In the genomic region with DNA sequence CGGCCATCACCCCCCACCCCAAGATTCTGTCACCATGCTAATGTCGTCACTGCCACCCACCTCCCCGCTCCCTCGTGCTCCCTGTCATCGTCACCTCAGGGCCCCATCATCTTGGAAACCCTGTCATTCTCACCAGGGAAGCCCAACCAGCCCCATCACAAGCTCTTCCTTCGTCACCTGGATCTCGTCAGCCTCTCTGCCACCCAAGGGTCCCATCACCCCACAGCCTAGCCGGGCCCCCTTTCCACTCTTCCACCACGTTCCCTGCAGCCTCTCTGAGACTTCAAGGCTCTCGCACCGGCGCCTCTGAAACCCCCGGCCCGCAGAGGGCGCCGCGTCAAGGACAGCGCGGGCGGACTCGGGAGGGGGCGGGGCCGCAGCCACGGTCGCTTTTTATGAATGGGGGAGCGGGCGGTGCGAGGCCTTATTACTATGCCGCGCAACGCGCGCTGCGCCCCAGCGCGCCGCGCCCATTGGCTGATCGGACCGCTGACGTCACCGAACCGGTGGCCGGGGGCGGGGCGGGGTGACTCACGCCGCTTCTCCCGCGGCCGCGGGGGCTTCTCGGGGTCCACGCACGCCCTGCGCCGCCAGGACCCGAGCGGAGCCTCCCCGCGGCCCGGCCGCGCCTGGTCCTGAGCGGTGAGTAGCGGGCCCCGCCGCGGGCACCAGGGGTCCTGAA, we compare ENCODE assay signal across 1 cellular context.
TF ChIP-seq lines count a peak whose summit lies in the region.

A gene with protein sequence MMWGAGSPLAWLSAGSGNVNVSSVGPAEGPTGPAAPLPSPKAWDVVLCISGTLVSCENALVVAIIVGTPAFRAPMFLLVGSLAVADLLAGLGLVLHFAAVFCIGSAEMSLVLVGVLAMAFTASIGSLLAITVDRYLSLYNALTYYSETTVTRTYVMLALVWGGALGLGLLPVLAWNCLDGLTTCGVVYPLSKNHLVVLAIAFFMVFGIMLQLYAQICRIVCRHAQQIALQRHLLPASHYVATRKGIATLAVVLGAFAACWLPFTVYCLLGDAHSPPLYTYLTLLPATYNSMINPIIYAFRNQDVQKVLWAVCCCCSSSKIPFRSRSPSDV (plus strand): TSS at position 527 of the 682 bp plus-strand sequence. CDS start 1,177 bp downstream, outside the sequence.

TF ChIP-seq in K562, 482 proteins besides CTCF, POLR2A, EP300 and RAD21 (continued from another document and continues in another):
- TF ChIP-seq, protein P1, sequence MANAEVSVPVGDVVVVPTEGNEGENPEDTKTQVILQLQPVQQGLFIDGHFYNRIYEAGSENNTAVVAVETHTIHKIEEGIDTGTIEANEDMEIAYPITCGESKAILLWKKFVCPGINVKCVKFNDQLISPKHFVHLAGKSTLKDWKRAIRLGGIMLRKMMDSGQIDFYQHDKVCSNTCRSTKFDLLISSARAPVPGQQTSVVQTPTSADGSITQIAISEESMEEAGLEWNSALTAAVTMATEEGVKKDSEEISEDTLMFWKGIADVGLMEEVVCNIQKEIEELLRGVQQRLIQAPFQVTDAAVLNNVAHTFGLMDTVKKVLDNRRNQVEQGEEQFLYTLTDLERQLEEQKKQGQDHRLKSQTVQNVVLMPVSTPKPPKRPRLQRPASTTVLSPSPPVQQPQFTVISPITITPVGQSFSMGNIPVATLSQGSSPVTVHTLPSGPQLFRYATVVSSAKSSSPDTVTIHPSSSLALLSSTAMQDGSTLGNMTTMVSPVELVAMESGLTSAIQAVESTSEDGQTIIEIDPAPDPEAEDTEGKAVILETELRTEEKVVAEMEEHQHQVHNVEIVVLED (CRISPR knock-in tag; IDR thresholded peaks at IDR 0.05), result peak; percentile 84
- TF ChIP-seq KDM1A (IDR thresholded peaks at IDR 0.05), result no peak
- no peak for TF ChIP-seq SREBF1 (IDR thresholded peaks at IDR 0.05; ENCODE audit: borderline replicate concordance, low read depth, low read length)
- TF ChIP-seq, protein P2, sequence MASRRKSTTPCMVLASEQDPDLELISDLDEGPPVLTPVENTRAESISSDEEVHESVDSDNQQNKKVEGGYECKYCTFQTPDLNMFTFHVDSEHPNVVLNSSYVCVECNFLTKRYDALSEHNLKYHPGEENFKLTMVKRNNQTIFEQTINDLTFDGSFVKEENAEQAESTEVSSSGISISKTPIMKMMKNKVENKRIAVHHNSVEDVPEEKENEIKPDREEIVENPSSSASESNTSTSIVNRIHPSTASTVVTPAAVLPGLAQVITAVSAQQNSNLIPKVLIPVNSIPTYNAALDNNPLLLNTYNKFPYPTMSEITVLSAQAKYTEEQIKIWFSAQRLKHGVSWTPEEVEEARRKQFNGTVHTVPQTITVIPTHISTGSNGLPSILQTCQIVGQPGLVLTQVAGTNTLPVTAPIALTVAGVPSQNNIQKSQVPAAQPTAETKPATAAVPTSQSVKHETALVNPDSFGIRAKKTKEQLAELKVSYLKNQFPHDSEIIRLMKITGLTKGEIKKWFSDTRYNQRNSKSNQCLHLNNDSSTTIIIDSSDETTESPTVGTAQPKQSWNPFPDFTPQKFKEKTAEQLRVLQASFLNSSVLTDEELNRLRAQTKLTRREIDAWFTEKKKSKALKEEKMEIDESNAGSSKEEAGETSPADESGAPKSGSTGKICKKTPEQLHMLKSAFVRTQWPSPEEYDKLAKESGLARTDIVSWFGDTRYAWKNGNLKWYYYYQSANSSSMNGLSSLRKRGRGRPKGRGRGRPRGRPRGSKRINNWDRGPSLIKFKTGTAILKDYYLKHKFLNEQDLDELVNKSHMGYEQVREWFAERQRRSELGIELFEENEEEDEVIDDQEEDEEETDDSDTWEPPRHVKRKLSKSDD (conservative IDR thresholded peaks at IDR 0.05; ENCODE audit: low read length), result no peak
- TF ChIP-seq HDGF (IDR thresholded peaks at IDR 0.05), result no peak; the same call in 1 of the 2 replicates
- TF ChIP-seq ZNF354B (CRISPR knock-in tag; IDR thresholded peaks at IDR 0.05), result no peak
- no peak for TF ChIP-seq ZKSCAN3 (CRISPR knock-in tag; IDR thresholded peaks at IDR 0.05)
- 0 out of 2 replicates have a peak, but pooled peaks have one; percentile 18 for TF ChIP-seq THRAP3 (IDR thresholded peaks at IDR 0.05; ENCODE audit: borderline replicate concordance)
- peak; percentile 61 for TF ChIP-seq CHD2 (IDR thresholded peaks at IDR 0.05; ENCODE audit: low read depth, low read length)
- no peak for TF ChIP-seq EZH2 (IDR thresholded peaks at IDR 0.05; ENCODE audit: borderline replicate concordance, low read depth, low read length)
- no peak for TF ChIP-seq CBX2 (IDR thresholded peaks at IDR 0.05; ENCODE audit: insufficient read depth, low read length, poor library complexity, severe bottlenecking)
- TF ChIP-seq, protein P3, sequence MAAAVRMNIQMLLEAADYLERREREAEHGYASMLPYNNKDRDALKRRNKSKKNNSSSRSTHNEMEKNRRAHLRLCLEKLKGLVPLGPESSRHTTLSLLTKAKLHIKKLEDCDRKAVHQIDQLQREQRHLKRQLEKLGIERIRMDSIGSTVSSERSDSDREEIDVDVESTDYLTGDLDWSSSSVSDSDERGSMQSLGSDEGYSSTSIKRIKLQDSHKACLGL (CRISPR knock-in tag; IDR thresholded peaks at IDR 0.05; ENCODE audit: borderline replicate concordance, poor library complexity, severe bottlenecking), result no peak
- no peak for TF ChIP-seq NFIC (IDR thresholded peaks at IDR 0.05)
- TF ChIP-seq, protein P4, sequence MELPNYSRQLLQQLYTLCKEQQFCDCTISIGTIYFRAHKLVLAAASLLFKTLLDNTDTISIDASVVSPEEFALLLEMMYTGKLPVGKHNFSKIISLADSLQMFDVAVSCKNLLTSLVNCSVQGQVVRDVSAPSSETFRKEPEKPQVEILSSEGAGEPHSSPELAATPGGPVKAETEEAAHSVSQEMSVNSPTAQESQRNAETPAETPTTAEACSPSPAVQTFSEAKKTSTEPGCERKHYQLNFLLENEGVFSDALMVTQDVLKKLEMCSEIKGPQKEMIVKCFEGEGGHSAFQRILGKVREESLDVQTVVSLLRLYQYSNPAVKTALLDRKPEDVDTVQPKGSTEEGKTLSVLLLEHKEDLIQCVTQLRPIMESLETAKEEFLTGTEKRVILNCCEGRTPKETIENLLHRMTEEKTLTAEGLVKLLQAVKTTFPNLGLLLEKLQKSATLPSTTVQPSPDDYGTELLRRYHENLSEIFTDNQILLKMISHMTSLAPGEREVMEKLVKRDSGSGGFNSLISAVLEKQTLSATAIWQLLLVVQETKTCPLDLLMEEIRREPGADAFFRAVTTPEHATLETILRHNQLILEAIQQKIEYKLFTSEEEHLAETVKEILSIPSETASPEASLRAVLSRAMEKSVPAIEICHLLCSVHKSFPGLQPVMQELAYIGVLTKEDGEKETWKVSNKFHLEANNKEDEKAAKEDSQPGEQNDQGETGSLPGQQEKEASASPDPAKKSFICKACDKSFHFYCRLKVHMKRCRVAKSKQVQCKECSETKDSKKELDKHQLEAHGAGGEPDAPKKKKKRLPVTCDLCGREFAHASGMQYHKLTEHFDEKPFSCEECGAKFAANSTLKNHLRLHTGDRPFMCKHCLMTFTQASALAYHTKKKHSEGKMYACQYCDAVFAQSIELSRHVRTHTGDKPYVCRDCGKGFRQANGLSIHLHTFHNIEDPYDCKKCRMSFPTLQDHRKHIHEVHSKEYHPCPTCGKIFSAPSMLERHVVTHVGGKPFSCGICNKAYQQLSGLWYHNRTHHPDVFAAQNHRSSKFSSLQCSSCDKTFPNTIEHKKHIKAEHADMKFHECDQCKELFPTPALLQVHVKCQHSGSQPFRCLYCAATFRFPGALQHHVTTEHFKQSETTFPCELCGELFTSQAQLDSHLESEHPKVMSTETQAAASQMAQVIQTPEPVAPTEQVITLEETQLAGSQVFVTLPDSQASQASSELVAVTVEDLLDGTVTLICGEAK (IDR thresholded peaks at IDR 0.05), result no peak; the same call in none of the 2 replicates
- TF ChIP-seq, protein P4 (CRISPR knock-in tag; IDR thresholded peaks at IDR 0.05), result no peak
- TF ChIP-seq RAD51 (IDR thresholded peaks at IDR 0.05; ENCODE audit: borderline replicate concordance, low read depth), result peak; percentile 40; the same call in 1 of the 2 replicates
- no peak for TF ChIP-seq GTF2E2 (tag; IDR thresholded peaks at IDR 0.05)
- TF ChIP-seq SAFB (IDR thresholded peaks at IDR 0.05; ENCODE audit: borderline replicate concordance, low read depth, low read length), result peak; percentile 63; the same call in 1 of the 2 replicates
- TF ChIP-seq, protein P5, sequence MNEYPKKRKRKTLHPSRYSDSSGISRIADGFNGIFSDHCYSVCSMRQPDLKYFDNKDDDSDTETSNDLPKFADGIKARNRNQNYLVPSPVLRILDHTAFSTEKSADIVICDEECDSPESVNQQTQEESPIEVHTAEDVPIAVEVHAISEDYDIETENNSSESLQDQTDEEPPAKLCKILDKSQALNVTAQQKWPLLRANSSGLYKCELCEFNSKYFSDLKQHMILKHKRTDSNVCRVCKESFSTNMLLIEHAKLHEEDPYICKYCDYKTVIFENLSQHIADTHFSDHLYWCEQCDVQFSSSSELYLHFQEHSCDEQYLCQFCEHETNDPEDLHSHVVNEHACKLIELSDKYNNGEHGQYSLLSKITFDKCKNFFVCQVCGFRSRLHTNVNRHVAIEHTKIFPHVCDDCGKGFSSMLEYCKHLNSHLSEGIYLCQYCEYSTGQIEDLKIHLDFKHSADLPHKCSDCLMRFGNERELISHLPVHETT (CRISPR knock-in tag; conservative IDR thresholded peaks at IDR 0.05 in 1 of 2, IDR thresholded peaks at IDR 0.05 in 1 of 2), result no peak; a peak in 1 of 4 replicates
- no peak for TF ChIP-seq POU5F1 (IDR thresholded peaks at IDR 0.05; ENCODE audit: borderline replicate concordance, low read depth, low read length, partially characterized antibody)
- no peak for TF ChIP-seq FOXK1 (CRISPR knock-in tag; IDR thresholded peaks at IDR 0.05; ENCODE audit: borderline replicate concordance)
- no peak for TF ChIP-seq KDM4B (IDR thresholded peaks at IDR 0.05; ENCODE audit: borderline replicate concordance in 2 of 2, low read depth in 1 of 2)
- TF ChIP-seq, protein P6, sequence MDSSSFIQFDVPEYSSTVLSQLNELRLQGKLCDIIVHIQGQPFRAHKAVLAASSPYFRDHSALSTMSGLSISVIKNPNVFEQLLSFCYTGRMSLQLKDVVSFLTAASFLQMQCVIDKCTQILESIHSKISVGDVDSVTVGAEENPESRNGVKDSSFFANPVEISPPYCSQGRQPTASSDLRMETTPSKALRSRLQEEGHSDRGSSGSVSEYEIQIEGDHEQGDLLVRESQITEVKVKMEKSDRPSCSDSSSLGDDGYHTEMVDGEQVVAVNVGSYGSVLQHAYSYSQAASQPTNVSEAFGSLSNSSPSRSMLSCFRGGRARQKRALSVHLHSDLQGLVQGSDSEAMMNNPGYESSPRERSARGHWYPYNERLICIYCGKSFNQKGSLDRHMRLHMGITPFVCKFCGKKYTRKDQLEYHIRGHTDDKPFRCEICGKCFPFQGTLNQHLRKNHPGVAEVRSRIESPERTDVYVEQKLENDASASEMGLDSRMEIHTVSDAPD (CRISPR knock-in tag; IDR thresholded peaks at IDR 0.05), result no peak
- TF ChIP-seq TEAD2 (tag; IDR thresholded peaks at IDR 0.05), result no peak
- TF ChIP-seq GTF2A2 (tag; IDR thresholded peaks at IDR 0.05), result no peak
- TF ChIP-seq ZNF217 (CRISPR knock-in tag; IDR thresholded peaks at IDR 0.05), result no peak
- TF ChIP-seq ZNF316 (IDR thresholded peaks at IDR 0.05), result peak; percentile 92
- TF ChIP-seq STAT5A (IDR thresholded peaks at IDR 0.05; ENCODE audit: borderline replicate concordance, low read length), result no peak
- TF ChIP-seq ELF1 (tag; IDR thresholded peaks at IDR 0.05), result no peak
- peak; percentile 69 for TF ChIP-seq NBN (IDR thresholded peaks at IDR 0.05; ENCODE audit: low read depth)
- no peak for TF ChIP-seq BCL6 (CRISPR knock-in tag; IDR thresholded peaks at IDR 0.05)
- peak; percentile 89 for TF ChIP-seq FOXM1 (IDR thresholded peaks at IDR 0.05; ENCODE audit: low read depth)
- peak; percentile 63; the same call in 1 of the 2 replicates for TF ChIP-seq FOXM1 (CRISPR knock-in tag; IDR thresholded peaks at IDR 0.05; ENCODE audit: low read depth)
- 0 out of 2 replicates have a peak, but pooled peaks have one; percentile 18 for TF ChIP-seq ZNF668 (CRISPR knock-in tag; IDR thresholded peaks at IDR 0.05)
- no peak for TF ChIP-seq WHSC1 (IDR thresholded peaks at IDR 0.05; ENCODE audit: low read length)
- TF ChIP-seq SAFB2 (IDR thresholded peaks at IDR 0.05; ENCODE audit: borderline replicate concordance, low read depth, low read length, severe bottlenecking), result no peak
- TF ChIP-seq GABPA (tag; conservative IDR thresholded peaks at IDR 0.05; ENCODE audit: low read depth), result peak; percentile 36; the same call in 1 of the 2 replicates
- TF ChIP-seq TEAD1 (CRISPR knock-in tag; IDR thresholded peaks at IDR 0.05), result no peak
- TF ChIP-seq KAT7 (CRISPR knock-in tag; IDR thresholded peaks at IDR 0.05; ENCODE audit: borderline replicate concordance), result no peak
- no peak for TF ChIP-seq RFX7 (CRISPR knock-in tag; IDR thresholded peaks at IDR 0.05)
- no peak for TF ChIP-seq TGIF2 (CRISPR knock-in tag; IDR thresholded peaks at IDR 0.05)
